7 cellular contexts compared by ENCODE assay signal in genomic region chr22:22650803-22651515, GRCh38. TPM values are rescaled to one million over a fixed set of nuclear protein-coding genes. Genes with fewer than 3 reads are reported as not detected.
"Had no signal": no experiment of that assay in that cellular context is flagged by ENCODE, and none has a peak within 500 bp of the region (broad histone marks: within the 10 kb centered on the region; RNA-seq: fewer than 3 reads in every experiment).

No MANE protein-coding gene starts in this region.

RNA-seq across cellular contexts. Expression of gene GGTLC2, which starts 6.5 kb away (rescaled TPM):
- total RNA-seq: M059J, OCI-LY7, PC-9, Right ventricle myocardium inferior, RPMI7951, SJSA1 had no signal
- polyA plus RNA-seq: SK-N-SH had no signal
